Comparison of ENCODE assay signal across 8 cellular contexts in the genomic region with DNA sequence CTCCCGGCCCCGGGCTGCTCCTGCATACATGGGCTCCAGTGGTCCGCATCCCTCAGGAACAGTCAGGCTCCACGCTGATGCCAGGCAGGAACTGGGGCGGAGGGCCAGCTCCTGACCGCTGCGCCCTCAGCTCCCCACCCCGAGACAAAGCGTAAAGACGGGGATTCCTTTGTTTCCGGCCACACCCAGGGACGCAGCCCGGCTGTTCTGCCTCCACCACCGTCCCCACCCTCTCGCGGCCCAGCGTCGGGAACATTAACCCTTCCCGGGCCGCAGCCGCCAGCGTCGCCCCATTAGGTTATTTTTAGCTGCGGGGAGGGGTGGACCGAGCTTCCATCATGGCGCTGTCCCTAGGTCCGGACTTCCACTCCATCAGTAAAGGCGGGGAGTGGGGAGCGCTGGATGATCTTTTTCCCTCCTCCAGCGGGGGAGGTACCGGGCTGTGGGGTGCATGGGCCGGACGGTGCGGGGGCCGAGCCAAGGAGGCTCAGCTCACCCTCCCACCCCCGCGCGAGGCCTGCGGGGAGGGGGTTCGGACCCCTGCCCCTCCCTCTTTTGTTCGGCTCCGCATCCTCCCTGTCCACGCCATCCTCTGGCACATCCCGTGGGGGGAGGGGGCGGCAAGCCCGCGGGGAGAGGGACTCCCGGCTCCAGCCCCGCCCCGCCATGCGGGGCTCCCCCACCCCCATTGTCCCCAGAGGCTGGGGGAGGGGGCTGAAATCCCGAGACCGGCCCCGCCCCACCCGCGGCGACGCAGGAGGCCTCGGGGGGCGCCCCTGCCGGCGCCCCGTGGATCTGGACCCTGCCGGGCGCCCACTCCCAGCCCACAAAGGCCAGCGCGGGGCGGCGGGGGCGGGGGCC. TPM values are rescaled to one million over a fixed set of nuclear protein-coding genes. Genes with fewer than 3 reads are reported as not detected.
DNase-seq lines count a peak whose midpoint lies in the region; ATAC-seq and TF ChIP-seq lines count a peak whose summit lies in the region.

No MANE protein-coding gene starts in this region.

- peaks cover 0 to 28% of the 10 kb centered on the region in 2 donors for H3K4me1 ChIP-seq in right atrium auricular region
- H3K4me1 ChIP-seq in psoas muscle = peaks cover 3% of the 10 kb centered on the region
- H3K4me1 ChIP-seq in naive thymus-derived CD4-positive, alpha-beta T cell (ENCODE audit: control insufficient read depth in 2 of 2, insufficient read depth in 2 of 2, low read length in 2 of 2) = no peaks in the 10 kb centered on the region

- H3K4me3 ChIP-seq in right atrium auricular region (peak overlapping the region; percentile 32 to 51), psoas muscle (peak overlapping the region; percentile 37)
- H3K4me3 ChIP-seq in naive thymus-derived CD4-positive, alpha-beta T cell (ENCODE audit: low read length) = no peak overlapping the region

- peak; percentile 43 for DNase-seq in ELF-1 (ENCODE audit: low read depth, low spot score)
- DNase-seq in RPMI8226 = peak; percentile 50
- DNase-seq in right atrium auricular region (ENCODE audit: low spot score) = no peak
- DNase-seq in psoas muscle = no peak
- no peak for DNase-seq in naive thymus-derived CD4-positive, alpha-beta T cell
- DNase-seq in AG20443 (ENCODE audit: low spot score) = no peak
- DNase-seq in effector CD4-positive, alpha-beta T cell = no peak

- H3K27me3 ChIP-seq in right atrium auricular region (peaks cover 20 to 38% of the 10 kb centered on the region in 2 donors), psoas muscle (ENCODE audit: insufficient read depth in 3 of 3, low read length in 2 of 3) (peaks cover 0 to 64% (median 37%) of the 10 kb centered on the region in 3 donors)
- peaks cover 0 to 14% of the 10 kb centered on the region in 2 donors for H3K27me3 ChIP-seq in naive thymus-derived CD4-positive, alpha-beta T cell (ENCODE audit: control insufficient read depth in 2 of 2, insufficient read depth in 2 of 2, low read length in 2 of 2)

- H3K27ac ChIP-seq in right atrium auricular region (no peak overlapping the region), psoas muscle (no peak overlapping the region)
- no peak overlapping the region for H3K27ac ChIP-seq in naive thymus-derived CD4-positive, alpha-beta T cell (ENCODE audit: low read depth, low read length)

- no peak overlapping the region for H3K27ac Mint-ChIP-seq in naive thymus-derived CD4-positive, alpha-beta T cell

- H3K9me3 Mint-ChIP-seq in naive thymus-derived CD4-positive, alpha-beta T cell = peaks cover 0 to 13% (median 5%) of the 10 kb centered on the region in 11 donors

- TF ChIP-seq CTCF in right atrium auricular region (IDR thresholded peaks at IDR 0.05) = no peak
- TF ChIP-seq CTCF in psoas muscle (IDR thresholded peaks at IDR 0.05) = no peak

- H3K36me3 Mint-ChIP-seq in naive thymus-derived CD4-positive, alpha-beta T cell = peaks cover 0 to 11% (median 0%) of the 10 kb centered on the region in 5 donors

- ATAC-seq in psoas muscle (no peak), GM19463 (IDR thresholded peaks at IDR 0.05; ENCODE audit: unreplicated experiment) (no peak)
- no peak for ATAC-seq in naive thymus-derived CD4-positive, alpha-beta T cell

- intact Hi-C loops in psoas muscle (cut with DNase I) = no loop called here
- intact Hi-C loops in naive thymus-derived CD4-positive, alpha-beta T cell (cut with micrococcal nuclease) = no loop called here

- no peaks in the 10 kb centered on the region for H3K36me3 ChIP-seq in right atrium auricular region
- no peaks in the 10 kb centered on the region for H3K36me3 ChIP-seq in psoas muscle (ENCODE audit: insufficient read depth in 1 of 2, low read depth in 1 of 2)
- no peaks in the 10 kb centered on the region for H3K36me3 ChIP-seq in naive thymus-derived CD4-positive, alpha-beta T cell (ENCODE audit: control insufficient read depth in 2 of 3, insufficient read depth in 3 of 3, low read length in 3 of 3)

- H3K4me1 Mint-ChIP-seq in naive thymus-derived CD4-positive, alpha-beta T cell = peaks cover 0 to 9% (median 5%) of the 10 kb centered on the region in 7 donors

- 1% methylated on average over 39 to 70 of the region's 70 CpGs for WGBS in psoas muscle, 3 donors

- CTCF ChIA-PET in naive thymus-derived CD4-positive, alpha-beta T cell (lab: Charles Lee) = no interaction called here

- H3K27me3 Mint-ChIP-seq in naive thymus-derived CD4-positive, alpha-beta T cell = peaks cover 58 to 75% (median 66%) of the 10 kb centered on the region in 5 donors

- POLR2A ChIA-PET in naive thymus-derived CD4-positive, alpha-beta T cell (lab: Charles Lee) = no interaction called here

- H3K4me3 Mint-ChIP-seq in naive thymus-derived CD4-positive, alpha-beta T cell = peak overlapping the region in 2 of 10 donors; percentile 13 to 52

- H3K9me3 ChIP-seq in right atrium auricular region = no peaks in the 10 kb centered on the region
- H3K9me3 ChIP-seq in psoas muscle = no peaks in the 10 kb centered on the region
- no peaks in the 10 kb centered on the region for H3K9me3 ChIP-seq in naive thymus-derived CD4-positive, alpha-beta T cell (ENCODE audit: control insufficient read depth in 2 of 3, low read length in 3 of 3)

RNA-seq across cellular contexts. Expression of a gene that starts 5.3 kb away (rescaled TPM):
- total RNA-seq in right atrium auricular region (1 to 10 TPM in 1 of 2 donors, under 1 TPM in 1; 0.37 to 1.1 TPM), psoas muscle (under 1 TPM; 0.14 to 0.89 (median 0.41) TPM)
- under 1 TPM; 0.10 to 0.59 (median 0.13) TPM for polyA plus RNA-seq in psoas muscle
- total RNA-seq in naive thymus-derived CD4-positive, alpha-beta T cell = under 1 TPM in 1 of 5 experiments, not detected in 4; 0.46 TPM
- polyA plus RNA-seq in naive thymus-derived CD4-positive, alpha-beta T cell = not detected

Comparison
In these comparisons a context has a peak if more than half of its experiments do, and no peak if none do; other contexts are left out.
1. DNase-seq: peak in ELF-1 (single experiment) and RPMI8226 (single experiment); none in right atrium auricular region (single experiment), psoas muscle (0 of 2), naive thymus-derived CD4-positive, alpha-beta T cell (0 of 9), AG20443 (single experiment) and effector CD4-positive, alpha-beta T cell (single experiment).